Comparison of ENCODE assay signal across 10 cellular contexts in the genomic region with DNA sequence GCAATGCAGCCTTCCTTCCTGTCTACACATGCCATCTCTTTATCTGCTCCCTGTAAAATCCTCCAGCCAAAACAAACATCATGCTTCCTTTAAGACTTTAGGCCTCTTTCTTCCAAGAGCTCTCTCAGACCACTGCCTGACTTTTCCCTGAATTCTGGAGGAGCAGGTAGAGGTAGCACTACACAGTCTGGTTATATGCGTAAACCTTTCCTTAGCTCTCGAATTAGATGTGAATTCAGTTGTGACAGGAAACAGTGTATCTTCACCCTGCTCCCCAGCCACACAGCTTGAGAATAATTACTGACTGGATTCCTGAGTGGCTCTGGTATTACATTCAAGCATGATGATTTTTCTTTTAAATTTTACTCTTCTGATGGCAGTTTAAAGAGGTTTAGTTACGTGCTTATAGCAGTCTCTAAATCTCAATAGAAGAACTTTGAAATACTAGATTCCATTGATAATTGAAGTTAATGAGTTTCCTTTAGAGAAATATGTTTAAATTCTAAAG.
DNase-seq lines count a peak whose midpoint lies in the region; ATAC-seq, FAIRE-seq and TF ChIP-seq lines count a peak whose summit lies in the region.
"Had no signal": no experiment of that assay in that cellular context is flagged by ENCODE, and none has a peak within 500 bp of the region (broad histone marks: within the 10 kb centered on the region; RNA-seq: fewer than 3 reads in every experiment).

No MANE protein-coding gene starts in this region.

- no peaks in the 10 kb centered on the region for H4K20me1 ChIP-seq in MM.1S (ENCODE audit: insufficient read depth, low read length)

- DNase-seq in stimulated activated naive CD8-positive, alpha-beta T cell treated with anti-CD3 and anti-CD28 coated beads, Interleukin-15, Interleukin-2, amounts not matched to agents 100 U/mL and 50 U/mL, for 24 hours = no peak
- DNase-seq in colonic mucosa (no peak), lung (ENCODE audit: low spot score) (no peak), urothelium cell line (ENCODE audit: low spot score) (no peak), MM.1S (no peak)
- DNase-seq in naive thymus-derived CD4-positive, alpha-beta T cell = no peak
- DNase-seq in activated CD8-positive, alpha-beta memory T cell treated with anti-CD3 and anti-CD28 coated beads, Interleukin-2, amount 50 U/mL, for 48 hours = no peak
- DNase-seq: COR-L47, T-helper 9 cell had no signal

- H3K9ac ChIP-seq in colonic mucosa (ENCODE audit: low read depth in 2 of 2, low read length in 2 of 2) = peak overlapping the region in 1 of 2 donors; percentile 4
- H3K9ac ChIP-seq in MM.1S (ENCODE audit: low read length) = no peak overlapping the region

- H3F3A ChIP-seq in MM.1S (ENCODE audit: insufficient read depth, low read length) = peaks cover 15% of the 10 kb centered on the region

- no peaks in the 10 kb centered on the region for H3K27me3 Mint-ChIP-seq in stimulated activated naive CD8-positive, alpha-beta T cell treated with anti-CD3 and anti-CD28 coated beads, Interleukin-15, Interleukin-2, amounts not matched to agents 100 ng/mL and 50 ng/mL, for 24 hours
- no peaks in the 10 kb centered on the region for H3K27me3 Mint-ChIP-seq in naive thymus-derived CD4-positive, alpha-beta T cell

- TF ChIP-seq CTCF in colonic mucosa (IDR thresholded peaks at IDR 0.05) (no peak), lung (IDR thresholded peaks at IDR 0.05; ENCODE audit: control extremely low read depth, extremely low read depth) (no peak), MM.1S (IDR thresholded peaks at IDR 0.05; ENCODE audit: low read length) (no peak)

- CTCF ChIA-PET in naive thymus-derived CD4-positive, alpha-beta T cell (lab: Charles Lee) = interaction anchor here (0.7 kb wide), 1 partner anchor 103 kb away, joined by 4 read pairs; no protein-coding TSS in a partner anchor

- H3K9me2 ChIP-seq in MM.1S (replicated peaks; ENCODE audit: insufficient read depth, low read length) = no peaks in the 10 kb centered on the region

- H3K79me2 ChIP-seq in MM.1S (ENCODE audit: low read length) = peaks cover 99% of the 10 kb centered on the region

- H3K9me3 ChIP-seq in colonic mucosa = no peaks in the 10 kb centered on the region
- H3K9me3 ChIP-seq in lung (ENCODE audit: control insufficient read depth in 2 of 2, insufficient read depth in 1 of 2, low read length in 1 of 2) = no peaks in the 10 kb centered on the region
- H3K9me3 ChIP-seq in naive thymus-derived CD4-positive, alpha-beta T cell (ENCODE audit: control insufficient read depth in 2 of 3, low read length in 3 of 3) = no peaks in the 10 kb centered on the region
- no peaks in the 10 kb centered on the region for H3K9me3 ChIP-seq in MM.1S (replicated peaks; ENCODE audit: insufficient read depth, low read length)

- no peak overlapping the region for H3K4me2 ChIP-seq in MM.1S (ENCODE audit: low read depth, low read length)

- H2AFZ ChIP-seq in MM.1S (ENCODE audit: low read length) = no peak overlapping the region

- H3K27ac ChIP-seq in colonic mucosa (peak overlapping the region; percentile 39), lung (ENCODE audit: low read depth in 1 of 2, low read length in 1 of 2) (peak overlapping the region; percentile 72 to 86), MM.1S (ENCODE audit: low read length) (no peak overlapping the region)
- H3K27ac ChIP-seq in naive thymus-derived CD4-positive, alpha-beta T cell (ENCODE audit: low read depth, low read length) = no peak overlapping the region

- H3K36me3 Mint-ChIP-seq in stimulated activated naive CD8-positive, alpha-beta T cell treated with anti-CD3 and anti-CD28 coated beads, Interleukin-15, Interleukin-2, amounts not matched to agents 100 ng/mL and 50 ng/mL, for 24 hours (ENCODE audit: low read depth) = peaks cover 16% of the 10 kb centered on the region
- H3K36me3 Mint-ChIP-seq in naive thymus-derived CD4-positive, alpha-beta T cell = peaks cover 0 to 27% (median 20%) of the 10 kb centered on the region in 5 donors

- WGBS in lung, 2 donors = 46 to 47% methylated on average over 3 of the region's 3 CpGs

- H3K36me3 ChIP-seq in colonic mucosa (no peaks in the 10 kb centered on the region), lung (ENCODE audit: control insufficient read depth in 2 of 2, insufficient read depth in 2 of 2, low read length in 2 of 2) (peaks cover 0 to 6% of the 10 kb centered on the region in 2 donors), MM.1S (replicated peaks; ENCODE audit: insufficient read depth, low read length) (peaks cover 6% of the 10 kb centered on the region; the same call in 1 of the 2 replicates)
- no peaks in the 10 kb centered on the region for H3K36me3 ChIP-seq in naive thymus-derived CD4-positive, alpha-beta T cell (ENCODE audit: control insufficient read depth in 2 of 3, insufficient read depth in 3 of 3, low read length in 3 of 3)

- H3K4me1 Mint-ChIP-seq in stimulated activated naive CD8-positive, alpha-beta T cell treated with anti-CD3 and anti-CD28 coated beads, Interleukin-15, Interleukin-2, amounts not matched to agents 100 ng/mL and 50 ng/mL, for 24 hours (ENCODE audit: low read depth) = peaks cover 92% of the 10 kb centered on the region
- H3K4me1 Mint-ChIP-seq in naive thymus-derived CD4-positive, alpha-beta T cell = peaks cover 8 to 76% (median 61%) of the 10 kb centered on the region in 7 donors

- no peaks in the 10 kb centered on the region for H3K27me3 ChIP-seq in colonic mucosa
- no peaks in the 10 kb centered on the region for H3K27me3 ChIP-seq in lung (ENCODE audit: control insufficient read depth, insufficient read depth)
- no peaks in the 10 kb centered on the region for H3K27me3 ChIP-seq in naive thymus-derived CD4-positive, alpha-beta T cell (ENCODE audit: control insufficient read depth in 2 of 2, insufficient read depth in 2 of 2, low read length in 2 of 2)
- no peaks in the 10 kb centered on the region for H3K27me3 ChIP-seq in MM.1S (replicated peaks; ENCODE audit: insufficient read depth, low read length)

- FAIRE-seq in urothelium cell line (lab: Jason Lieb, UNC) = no peak

- peak overlapping the region; percentile 30 for H3K4me3 Mint-ChIP-seq in stimulated activated naive CD8-positive, alpha-beta T cell treated with anti-CD3 and anti-CD28 coated beads, Interleukin-15, Interleukin-2, amounts not matched to agents 100 ng/mL and 50 ng/mL, for 24 hours
- H3K4me3 Mint-ChIP-seq in naive thymus-derived CD4-positive, alpha-beta T cell = peak overlapping the region in 5 of 10 donors; percentile 0 to 41 (median 37)

- peaks cover 17% of the 10 kb centered on the region for H3K4me1 ChIP-seq in colonic mucosa
- peaks cover 19 to 65% of the 10 kb centered on the region in 2 donors for H3K4me1 ChIP-seq in lung (ENCODE audit: control insufficient read depth in 2 of 2, insufficient read depth in 2 of 2, low read length in 2 of 2)
- peaks cover 8 to 33% of the 10 kb centered on the region in 2 donors for H3K4me1 ChIP-seq in naive thymus-derived CD4-positive, alpha-beta T cell (ENCODE audit: control insufficient read depth in 2 of 2, insufficient read depth in 2 of 2, low read length in 2 of 2)
- peaks cover 62% of the 10 kb centered on the region for H3K4me1 ChIP-seq in MM.1S (ENCODE audit: low read length)

- peak overlapping the region; percentile 67 for H3K27ac Mint-ChIP-seq in stimulated activated naive CD8-positive, alpha-beta T cell treated with anti-CD3 and anti-CD28 coated beads, Interleukin-15, Interleukin-2, amounts not matched to agents 100 ng/mL and 50 ng/mL, for 24 hours
- H3K27ac Mint-ChIP-seq in naive thymus-derived CD4-positive, alpha-beta T cell = peak overlapping the region in 3 of 9 donors; percentile 0 to 91 (median 59)

- POLR2A ChIA-PET in naive thymus-derived CD4-positive, alpha-beta T cell (lab: Charles Lee) = no interaction called here

- no peaks in the 10 kb centered on the region for H3K9me3 Mint-ChIP-seq in stimulated activated naive CD8-positive, alpha-beta T cell treated with anti-CD3 and anti-CD28 coated beads, Interleukin-15, Interleukin-2, amounts not matched to agents 100 ng/mL and 50 ng/mL, for 24 hours
- H3K9me3 Mint-ChIP-seq in naive thymus-derived CD4-positive, alpha-beta T cell = no peaks in the 10 kb centered on the region

- ATAC-seq in stimulated activated naive CD8-positive, alpha-beta T cell treated with anti-CD3 and anti-CD28 coated beads, Interleukin-15, Interleukin-2, amounts not matched to agents 100 U/mL and 50 U/mL, for 24 hours = no peak
- no peak for ATAC-seq in lung (ENCODE audit: insufficient read depth, low FRiP score)
- ATAC-seq in naive thymus-derived CD4-positive, alpha-beta T cell = no peak

- H3K4me3 ChIP-seq in colonic mucosa = no peak overlapping the region
- H3K4me3 ChIP-seq in lung = no peak overlapping the region
- H3K4me3 ChIP-seq in naive thymus-derived CD4-positive, alpha-beta T cell (ENCODE audit: low read length) = no peak overlapping the region
- no peak overlapping the region for H3K4me3 ChIP-seq in MM.1S (ENCODE audit: low read length)

- intact Hi-C loops in colonic mucosa (cut with DNase I) = no loop called here
- intact Hi-C loops in naive thymus-derived CD4-positive, alpha-beta T cell (cut with micrococcal nuclease) = loop anchor here in 1 of 2 donors (2.0 kb wide), 1 partner anchor 99 kb away; a partner anchor contains a TSS

Comparison
In these comparisons a context has a peak if more than half of its experiments do, and no peak if none do; other contexts are left out.
1. H3K27ac ChIP-seq: peak in colonic mucosa (single experiment) and lung (2 of 2); none in naive thymus-derived CD4-positive, alpha-beta T cell (single experiment) and MM.1S (single experiment).